32 cellular contexts compared by ENCODE assay signal in genomic region chr10:126933116-126933515, GRCh38.
"Had no signal": no experiment of that assay in that cellular context is flagged by ENCODE, and none has a peak within 500 bp of the region (broad histone marks: within the 10 kb centered on the region; RNA-seq: fewer than 3 reads in every experiment).

No MANE protein-coding gene starts in this region.

- DNase-seq: activated CD4-positive, alpha-beta T cell treated with anti-CD3 and anti-CD28 coated beads for 48 hours; activated CD4-positive, alpha-beta T cell treated with anti-CD3 and anti-CD28 coated beads, Interleukin-2, amount 50 U/mL, for 48 hours; activated CD8-positive, alpha-beta memory T cell treated with anti-CD3 and anti-CD28 coated beads, Interleukin-2, amount 50 U/mL, for 4 hours; activated gamma-delta T cell treated with Interleukin-2 at 50 U/mL for 16 hours; activated naive CD8-positive, alpha-beta T cell treated with anti-CD3 and anti-CD28 coated beads, Interleukin-2, amount 50 U/mL, for 24 hours; activated T-cell treated with anti-CD3 and anti-CD28 coated beads, Interleukin-2, amount 50 U/mL, for 24 hours; dermis blood vessel endothelial cell; effector CD4-positive, alpha-beta T cell; gastrocnemius medialis; glutamatergic neuron; islet precursor cell; left ventricle myocardium inferior; mesendoderm; nephron progenitor cell; nucleus accumbens; stimulated activated CD4-positive, alpha-beta T cell treated with anti-CD3 and anti-CD28 coated beads, Interleukin-1b, Interleukin-23, amount 100 ng/mL, for 48 hours; stimulated activated CD4-positive, alpha-beta T cell treated with anti-CD3 and anti-CD28 coated beads, Interleukin-4, amount 100 ng/mL, for 4 hours; stimulated activated CD8-positive, alpha-beta memory T cell treated with anti-CD3 and anti-CD28 coated beads, Interleukin-4, amount 100 ng/mL, for 48 hours; stimulated activated naive CD8-positive, alpha-beta T cell treated with anti-CD3 and anti-CD28 coated beads, Interleukin-15, amount 100 ng/mL, for 72 hours; substantia nigra; T-cell; upper lobe of right lung had no signal

- H3K4me1 ChIP-seq: upper lobe of right lung had no signal

- H3K27ac ChIP-seq: gastrocnemius medialis, hepatocyte, left ventricle myocardium inferior, right atrium auricular region, upper lobe of right lung had no signal

- H3K27me3 Mint-ChIP-seq: activated naive CD4-positive, alpha-beta T cell treated with anti-CD3 and anti-CD28 coated beads, Interleukin-2, amount 50 U/mL, for 24 hours; activated naive CD8-positive, alpha-beta T cell treated with anti-CD3 and anti-CD28 coated beads, Interleukin-2, amount 50 U/mL, for 24 hours; activated T-cell treated with anti-CD3 and anti-CD28 coated beads, Interleukin-2, amount 50 U/mL, for 24 hours; stimulated activated memory B cell treated with anti-CD40 and anti-IgM and Interleukin-4, amounts not matched to agents 10 μg/mL and 1 μg/mL and 100 μg/mL, for 72 hours; stimulated activated naive CD8-positive, alpha-beta T cell treated with anti-CD3 and anti-CD28 coated beads, Interleukin-15, amount 100 ng/mL, for 72 hours; T-cell had no signal

- H2AFZ ChIP-seq: hepatocyte had no signal

- H3K27ac Mint-ChIP-seq: activated naive CD4-positive, alpha-beta T cell treated with anti-CD3 and anti-CD28 coated beads, Interleukin-2, amount 50 U/mL, for 24 hours; activated naive CD8-positive, alpha-beta T cell treated with anti-CD3 and anti-CD28 coated beads, Interleukin-2, amount 50 U/mL, for 24 hours; activated T-cell treated with anti-CD3 and anti-CD28 coated beads, Interleukin-2, amount 50 U/mL, for 24 hours; nephron progenitor cell; stimulated activated memory B cell treated with anti-CD40 and anti-IgM and Interleukin-4, amounts not matched to agents 10 μg/mL and 1 μg/mL and 100 μg/mL, for 72 hours; stimulated activated naive CD8-positive, alpha-beta T cell treated with anti-CD3 and anti-CD28 coated beads, Interleukin-15, amount 100 ng/mL, for 72 hours; T-cell had no signal

- H3K4me2 ChIP-seq: hepatocyte, smooth muscle cell had no signal

- ATAC-seq: activated CD4-positive, CD25-positive, alpha-beta regulatory T cell treated with anti-CD3 and anti-CD28 coated beads, Interleukin-2, amount 50 U/mL, for 24 hours; activated naive CD8-positive, alpha-beta T cell treated with anti-CD3 and anti-CD28 coated beads, Interleukin-2, amount 50 U/mL, for 24 hours; gastrocnemius medialis; stimulated activated memory B cell treated with anti-CD40 and anti-IgM and Interleukin-4, amounts not matched to agents 10 μg/mL and 1 μg/mL and 100 μg/mL, for 72 hours; stimulated activated naive CD8-positive, alpha-beta T cell treated with anti-CD3 and anti-CD28 coated beads, Interleukin-15, amount 100 ng/mL, for 72 hours had no signal

- H3K36me3 Mint-ChIP-seq: activated naive CD4-positive, alpha-beta T cell treated with anti-CD3 and anti-CD28 coated beads, Interleukin-2, amount 50 U/mL, for 24 hours; stimulated activated memory B cell treated with anti-CD40 and anti-IgM and Interleukin-4, amounts not matched to agents 10 μg/mL and 1 μg/mL and 100 μg/mL, for 72 hours; T-cell had no signal

- H3K9me3 ChIP-seq: gastrocnemius medialis, left ventricle myocardium inferior, right atrium auricular region, upper lobe of right lung had no signal

- H3K4me3 Mint-ChIP-seq: activated naive CD4-positive, alpha-beta T cell treated with anti-CD3 and anti-CD28 coated beads, Interleukin-2, amount 50 U/mL, for 24 hours; activated naive CD8-positive, alpha-beta T cell treated with anti-CD3 and anti-CD28 coated beads, Interleukin-2, amount 50 U/mL, for 24 hours; activated T-cell treated with anti-CD3 and anti-CD28 coated beads, Interleukin-2, amount 50 U/mL, for 24 hours; nephron progenitor cell; stimulated activated memory B cell treated with anti-CD40 and anti-IgM and Interleukin-4, amounts not matched to agents 10 μg/mL and 1 μg/mL and 100 μg/mL, for 72 hours; stimulated activated naive CD8-positive, alpha-beta T cell treated with anti-CD3 and anti-CD28 coated beads, Interleukin-15, amount 100 ng/mL, for 72 hours; T-cell had no signal

- H3K27me3 ChIP-seq: gastrocnemius medialis, hepatocyte, right atrium auricular region, upper lobe of right lung had no signal

- H3K4me1 Mint-ChIP-seq: activated naive CD4-positive, alpha-beta T cell treated with anti-CD3 and anti-CD28 coated beads, Interleukin-2, amount 50 U/mL, for 24 hours; activated naive CD8-positive, alpha-beta T cell treated with anti-CD3 and anti-CD28 coated beads, Interleukin-2, amount 50 U/mL, for 24 hours; stimulated activated memory B cell treated with anti-CD40 and anti-IgM and Interleukin-4, amounts not matched to agents 10 μg/mL and 1 μg/mL and 100 μg/mL, for 72 hours; stimulated activated naive CD8-positive, alpha-beta T cell treated with anti-CD3 and anti-CD28 coated beads, Interleukin-15, amount 100 ng/mL, for 72 hours; T-cell had no signal

- FAIRE-seq: bronchial epithelial cell, colon, endometrium had no signal

- H3K36me3 ChIP-seq: gastrocnemius medialis, right atrium auricular region, upper lobe of right lung had no signal

- H3K4me3 ChIP-seq: gastrocnemius medialis, hepatocyte, left ventricle myocardium inferior, lung, right atrium auricular region, smooth muscle cell, upper lobe of right lung had no signal

- H3K9me3 Mint-ChIP-seq: activated naive CD4-positive, alpha-beta T cell treated with anti-CD3 and anti-CD28 coated beads, Interleukin-2, amount 50 U/mL, for 24 hours; activated naive CD8-positive, alpha-beta T cell treated with anti-CD3 and anti-CD28 coated beads, Interleukin-2, amount 50 U/mL, for 24 hours; activated T-cell treated with anti-CD3 and anti-CD28 coated beads, Interleukin-2, amount 50 U/mL, for 24 hours; stimulated activated naive CD8-positive, alpha-beta T cell treated with anti-CD3 and anti-CD28 coated beads, Interleukin-15, amount 100 ng/mL, for 72 hours; T-cell had no signal
